ENCODE assay signal across 8 cellular contexts in the genomic region with DNA sequence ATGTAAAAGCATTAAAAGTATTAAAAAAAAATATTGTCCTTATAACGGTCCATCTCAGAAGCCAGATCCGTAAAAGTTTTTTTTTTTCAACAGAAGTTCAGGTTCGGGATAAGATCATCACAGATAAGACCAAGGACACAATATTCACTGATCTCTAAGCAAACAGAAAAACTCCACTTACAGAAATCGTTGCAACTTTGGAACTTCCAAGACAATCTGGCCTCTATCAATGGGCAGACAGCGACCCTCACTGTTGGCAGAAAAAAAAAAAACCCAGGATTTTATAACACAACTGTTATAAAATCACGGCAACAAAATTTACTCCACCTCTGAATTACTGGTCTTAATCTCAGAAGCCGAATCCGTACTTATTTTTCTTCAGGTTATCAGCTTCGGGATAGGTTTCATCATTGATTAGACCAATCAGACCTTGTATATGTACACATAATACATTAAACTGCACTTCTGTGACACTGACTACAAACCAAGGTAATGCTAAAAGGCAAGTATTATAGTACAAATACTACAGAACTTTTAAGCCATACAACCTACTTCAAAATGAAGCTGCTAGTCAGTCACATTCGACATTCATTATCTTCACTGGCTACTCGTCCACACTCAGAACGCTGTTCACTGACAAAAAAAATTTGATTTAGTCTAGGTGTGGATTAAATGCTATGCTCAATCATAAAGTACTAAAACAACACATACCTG. TPM values are rescaled to one million over a fixed set of nuclear protein-coding genes. Genes with fewer than 3 reads are reported as not detected.
A peak's percentile ranks its signal among the peaks of the same experiment; 100 is the strongest.
DNase-seq lines count a peak whose midpoint lies in the region; ATAC-seq and TF ChIP-seq lines count a peak whose summit lies in the region.

No MANE protein-coding gene starts in this region.

- H3K4me3 ChIP-seq in BLaER1 (peak overlapping the region; percentile 81), HCT116 (replicated peaks in 1 of 2; ENCODE audit: low read depth in 1 of 2, low read length in 2 of 2) (peak overlapping the region; percentile 88 to 97), body of pancreas (peak overlapping the region in 1 of 2 donors; percentile 87)

- peak; percentile 24; the same call in 1 of the 2 replicates for TF ChIP-seq RAD21 in HCT116 (IDR thresholded peaks at IDR 0.05; ENCODE audit: low read depth)

- no TSS peak for BruUV-seq in HCT116 (replicated peaks; lab: Mats Ljungman, UMichigan)

- H3K4me1 ChIP-seq in BLaER1 (peaks cover 40% of the 10 kb centered on the region), HCT116 (ENCODE audit: control insufficient read depth in 1 of 2, insufficient read depth in 2 of 2, low read length in 2 of 2) (peaks cover 10 to 67% of the 10 kb centered on the region in 2 experiments; a peak in 3 of 4 replicates), body of pancreas (peaks cover 35% of the 10 kb centered on the region)

- peak overlapping the region; percentile 91 for H3K27ac ChIP-seq in BLaER1
- H3K27ac ChIP-seq in HCT116 (ENCODE audit: low read depth, low read length) = peak overlapping the region; percentile 83
- H3K27ac ChIP-seq in body of pancreas = peak overlapping the region in 1 of 4 donors; percentile 92

- H4K20me1 ChIP-seq in BLaER1 (peaks cover 39% of the 10 kb centered on the region), HCT116 (ENCODE audit: insufficient read depth) (peaks cover 34% of the 10 kb centered on the region; the same call in 1 of the 2 replicates)

- 0% methylated on average over 12 of the region's 12 CpGs for WGBS in body of pancreas, 2 donors

- no peak; a peak in 1 of 6 replicates for TF ChIP-seq CTCF in HCT116 (IDR thresholded peaks at IDR 0.05 in 2 of 3, conservative IDR thresholded peaks at IDR 0.05 in 1 of 3; ENCODE audit: borderline replicate concordance in 1 of 3, insufficient read depth in 1 of 3, low read depth in 2 of 3, low read length in 2 of 3)
- peak in 2 of 7 experiments; percentile 3 to 36 for TF ChIP-seq CTCF in body of pancreas (IDR thresholded peaks at IDR 0.05)

- TF ChIP-seq POLR2A in HCT116 (IDR thresholded peaks at IDR 0.05; ENCODE audit: borderline replicate concordance, extremely low read depth, insufficient read depth, insufficient read length) (no peak), body of pancreas (IDR thresholded peaks at IDR 0.05) (no peak)

- POLR2A ChIA-PET in HCT116 (lab: Charles Lee) = interaction anchor here (0.7 to 8.6 kb wide), 7 partner anchors 8 to 1406 kb away, joined by 3 to 192 read pairs (median 8); a partner anchor contains a TSS

- peaks cover 50% of the 10 kb centered on the region for H3K4me1 Mint-ChIP-seq in activated naive CD8-positive, alpha-beta T cell (ENCODE audit: low read depth)
- H3K4me1 Mint-ChIP-seq in stimulated activated naive B cell treated with anti-CD40 and anti-IgM and Interleukin-4, amounts not matched to agents 10 μg/mL and 1 μg/mL and 100 μg/mL, for 72 hours = peaks cover 29 to 50% of the 10 kb centered on the region in 2 donors

- RAD21 ChIA-PET in HCT116 (lab: Charles Lee; ENCODE audit: low non-redundant PET in 1 of 2, low total read pairs in 2 of 2, uncharacterized antibody in 2 of 2, unreplicated experiment in 2 of 2) = no interaction called here

- CTCF ChIA-PET in HCT116 (lab: Charles Lee) = no interaction called here

- H3K36me3 ChIP-seq in BLaER1 (peaks cover 9% of the 10 kb centered on the region; the same call in 1 of the 2 replicates), HCT116 (ENCODE audit: control insufficient read depth in 1 of 2, insufficient read depth in 2 of 2, low read length in 2 of 2) (peaks cover 13 to 35% of the 10 kb centered on the region in 2 experiments), body of pancreas (replicated peaks in 1 of 2; ENCODE audit: insufficient read depth in 1 of 2, low read depth in 2 of 2) (no peaks in the 10 kb centered on the region)

- H3K9ac ChIP-seq in BLaER1 = peak overlapping the region; percentile 95
- H3K9ac ChIP-seq in HCT116 (ENCODE audit: low read length) = peak overlapping the region; percentile 98

- peak overlapping the region; percentile 99 for H3K27ac Mint-ChIP-seq in activated naive CD8-positive, alpha-beta T cell
- H3K27ac Mint-ChIP-seq in stimulated activated naive B cell treated with anti-CD40 and anti-IgM and Interleukin-4, amounts not matched to agents 10 μg/mL and 1 μg/mL and 100 μg/mL, for 72 hours = peak overlapping the region; percentile 100

- H3K36me3 Mint-ChIP-seq in activated naive CD8-positive, alpha-beta T cell = peaks cover 38% of the 10 kb centered on the region
- H3K36me3 Mint-ChIP-seq in stimulated activated naive B cell treated with anti-CD40 and anti-IgM and Interleukin-4, amounts not matched to agents 10 μg/mL and 1 μg/mL and 100 μg/mL, for 72 hours = peaks cover 45 to 61% of the 10 kb centered on the region in 2 donors

- H3K27me3 ChIP-seq in BLaER1 (no peaks in the 10 kb centered on the region), HCT116 (ENCODE audit: insufficient read depth, low read length) (no peaks in the 10 kb centered on the region), body of pancreas (no peaks in the 10 kb centered on the region)

- H2AFZ ChIP-seq in HCT116 (ENCODE audit: low read depth, low read length, poor library complexity, severe bottlenecking) = no peak overlapping the region

- no peaks in the 10 kb centered on the region for H3K27me3 Mint-ChIP-seq in activated naive CD8-positive, alpha-beta T cell
- peaks cover 0 to 4% of the 10 kb centered on the region in 2 donors for H3K27me3 Mint-ChIP-seq in stimulated activated naive B cell treated with anti-CD40 and anti-IgM and Interleukin-4, amounts not matched to agents 10 μg/mL and 1 μg/mL and 100 μg/mL, for 72 hours

- peaks cover 68% of the 10 kb centered on the region for H3K79me2 ChIP-seq in HCT116 (ENCODE audit: insufficient read depth, low read length)

- no peaks in the 10 kb centered on the region for H3K9me2 ChIP-seq in HCT116 (ENCODE audit: insufficient read depth)

- no peaks in the 10 kb centered on the region for H3K9me3 Mint-ChIP-seq in activated naive CD8-positive, alpha-beta T cell (ENCODE audit: low read depth)
- peaks cover 0 to 2% of the 10 kb centered on the region in 2 donors for H3K9me3 Mint-ChIP-seq in stimulated activated naive B cell treated with anti-CD40 and anti-IgM and Interleukin-4, amounts not matched to agents 10 μg/mL and 1 μg/mL and 100 μg/mL, for 72 hours

- DNase-seq in HCT116 (ENCODE audit: low read depth, low spot score) (no peak), inferior parietal cortex (ENCODE audit: extremely low spot score) (peak; percentile 47), body of pancreas (no peak)
- no peak for DNase-seq in stimulated activated naive B cell treated with anti-CD40 and anti-IgM and Interleukin-4, amounts not matched to agents 10 μg/mL and 1 μg/mL and 100 μg/mL, for 72 hours
- DNase-seq in activated CD4-positive, CD25-positive, alpha-beta regulatory T cell (lab: John Stamatoyannopoulos, UW) = no peak

- peak overlapping the region; percentile 77 for H3K4me2 ChIP-seq in BLaER1
- peak overlapping the region; percentile 81 for H3K4me2 ChIP-seq in HCT116 (ENCODE audit: low read length)

- intact Hi-C loops in HCT116 (cut with micrococcal nuclease) = loop anchor here (5.0 to 10.0 kb wide), 3 partner anchors 85 to 320 kb away; a partner anchor contains a TSS
- intact Hi-C loops in body of pancreas (cut with DNase I) = no loop called here

- H3K9me3 ChIP-seq in BLaER1 (no peaks in the 10 kb centered on the region), HCT116 (ENCODE audit: control insufficient read depth in 1 of 2, insufficient read depth in 1 of 2, low read depth in 1 of 2, low read length in 2 of 2) (no peaks in the 10 kb centered on the region), body of pancreas (no peaks in the 10 kb centered on the region)

- H3K4me3 Mint-ChIP-seq in activated naive CD8-positive, alpha-beta T cell = peak overlapping the region; percentile 100
- peak overlapping the region; percentile 92 to 99 for H3K4me3 Mint-ChIP-seq in stimulated activated naive B cell treated with anti-CD40 and anti-IgM and Interleukin-4, amounts not matched to agents 10 μg/mL and 1 μg/mL and 100 μg/mL, for 72 hours

- ATAC-seq in HCT116 = no peak
- ATAC-seq in stimulated activated naive B cell treated with anti-CD40 and anti-IgM and Interleukin-4, amounts not matched to agents 10 μg/mL and 1 μg/mL and 100 μg/mL, for 72 hours (replicated peaks) = no peak
- no peak for ATAC-seq in body of pancreas
- no peak for ATAC-seq in GM18511 (IDR thresholded peaks at IDR 0.05; ENCODE audit: unreplicated experiment)

TF ChIP-seq in HCT116, 20 proteins besides CTCF, POLR2A, EP300 and RAD21 (continues in another document):
- no peak for TF ChIP-seq YY1 (IDR thresholded peaks at IDR 0.05; ENCODE audit: extremely low read depth, insufficient replicate concordance, low read depth, low read length)
- TF ChIP-seq, protein P1, sequence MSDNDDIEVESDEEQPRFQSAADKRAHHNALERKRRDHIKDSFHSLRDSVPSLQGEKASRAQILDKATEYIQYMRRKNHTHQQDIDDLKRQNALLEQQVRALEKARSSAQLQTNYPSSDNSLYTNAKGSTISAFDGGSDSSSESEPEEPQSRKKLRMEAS (IDR thresholded peaks at IDR 0.05) = no peak
- TF ChIP-seq, protein P2, sequence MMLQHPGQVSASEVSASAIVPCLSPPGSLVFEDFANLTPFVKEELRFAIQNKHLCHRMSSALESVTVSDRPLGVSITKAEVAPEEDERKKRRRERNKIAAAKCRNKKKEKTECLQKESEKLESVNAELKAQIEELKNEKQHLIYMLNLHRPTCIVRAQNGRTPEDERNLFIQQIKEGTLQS (IDR thresholded peaks at IDR 0.05) = no peak
- TF ChIP-seq SRF (IDR thresholded peaks at IDR 0.05; ENCODE audit: low read depth) = no peak
- TF ChIP-seq JUND (IDR thresholded peaks at IDR 0.05) = no peak
- no peak for TF ChIP-seq SIN3A (IDR thresholded peaks at IDR 0.05; ENCODE audit: low read depth)
- no peak for TF ChIP-seq EZH2 (IDR thresholded peaks at IDR 0.05)
- TF ChIP-seq ZFX (IDR thresholded peaks at IDR 0.05) = no peak
- no peak for TF ChIP-seq POLR2AphosphoS5 (IDR thresholded peaks at IDR 0.05; ENCODE audit: low read depth, low read length)

RNA-seq across cellular contexts. Expression of a gene that starts 34.7 kb away (rescaled TPM):
- total RNA-seq in HCT116 (2021; ENCODE audit: unreplicated experiment) = 189 TPM
- 59.2 and 79.4 TPM in 2 replicates for polyA plus RNA-seq in HCT116 (2012)
- total RNA-seq in body of pancreas = 10 to 100 TPM; 27.0 to 36.1 TPM
